ENCODE assay signal across 26 cellular contexts in genomic region chr7:132424277-132424676, GRCh38.
A peak's percentile ranks its signal among the peaks of the same experiment; 100 is the strongest.
DNase-seq lines count a peak whose midpoint lies in the region; FAIRE-seq and TF ChIP-seq lines count a peak whose summit lies in the region.
"Had no signal": no experiment of that assay in that cellular context is flagged by ENCODE, and none has a peak within 500 bp of the region (broad histone marks: within the 10 kb centered on the region; RNA-seq: fewer than 3 reads in every experiment).

No MANE protein-coding gene starts in this region.

- no peak for FAIRE-seq in H1 (lab: Jason Lieb, UNC)
- FAIRE-seq: A204.1, G401.6, GM12891, GM19239, H54, HTR-8/SVneo had no signal

- H4K20me1 ChIP-seq in H9 (ENCODE audit: control insufficient read depth, insufficient read depth, insufficient read length) (no peaks in the 10 kb centered on the region), H1 (replicated peaks in 1 of 2; ENCODE audit: control insufficient read depth in 1 of 2, insufficient read depth in 2 of 2, low read length in 2 of 2) (no peaks in the 10 kb centered on the region)

- no peak overlapping the region for H2BK120ac ChIP-seq in H9 (ENCODE audit: low read depth, low read length, poor library complexity, severe bottlenecking)
- H2BK120ac ChIP-seq in H1 (replicated peaks; ENCODE audit: low read depth, low read length) = no peak overlapping the region

- TF ChIP-seq EP300 in H1 (IDR thresholded peaks at IDR 0.05; ENCODE audit: borderline replicate concordance in 1 of 2, low read depth in 2 of 2, low read length in 2 of 2) = no peak

- H3K27me3 Mint-ChIP-seq in H9 (ENCODE audit: low read depth) (peaks cover 6% of the 10 kb centered on the region), nephron progenitor cell (ENCODE audit: low read depth, poor library complexity) (peaks cover 43% of the 10 kb centered on the region)

- WGBS in H9 (ENCODE audit: extremely low coverage, insufficient read length, low lambda C conversion rate) = no CpG with 5 or more reads among the region's 2 CpGs
- 90% methylated on average over 2 of the region's 2 CpGs; no CpG with 5 or more reads in 1 of the 2 experiments for WGBS in H1 (ENCODE audit: extremely low coverage in 1 of 2, insufficient coverage in 1 of 2, insufficient read length in 1 of 2, insufficient replicate concordance in 2 of 2, low coverage in 1 of 2, low lambda C conversion rate in 2 of 2, missing lambda C conversion rate in 1 of 2), 2 experiments

- H3K4me1 Mint-ChIP-seq in H9 (peaks cover 20 to 29% of the 10 kb centered on the region in 2 experiments), nephron progenitor cell (peaks cover 99% of the 10 kb centered on the region)

- H3K23me2 ChIP-seq in H9 (ENCODE audit: insufficient read length, low read depth, low read length, poor library complexity, severe bottlenecking) (peaks cover 4% of the 10 kb centered on the region), H1 (ENCODE audit: low read depth, low read length) (no peaks in the 10 kb centered on the region)

- H2AFZ ChIP-seq in H9 (ENCODE audit: low read length) = no peak overlapping the region
- no peak overlapping the region for H2AFZ ChIP-seq in H1 (ENCODE audit: low read length)
- H2AFZ ChIP-seq: GM23248 had no signal

- H3K27me3 ChIP-seq in H9 (ENCODE audit: insufficient read depth, low read length) (no peaks in the 10 kb centered on the region), H1 (replicated peaks in 1 of 4; ENCODE audit: control insufficient read depth in 3 of 4, extremely low read depth in 1 of 4, insufficient read depth in 3 of 4, low read length in 3 of 4) (0 out of 7 replicates have a peak, but pooled peaks cover 0 to 4% (median 0%) of the 10 kb centered on the region in 4 experiments), subcutaneous abdominal adipose tissue (ENCODE audit: control insufficient read depth in 5 of 5, insufficient read depth in 4 of 5, low read length in 5 of 5) (no peaks in the 10 kb centered on the region)
- H3K27me3 ChIP-seq: BE2C had no signal

- H3K4ac ChIP-seq in H9 (ENCODE audit: low read depth, low read length) = no peak overlapping the region
- H3K4ac ChIP-seq in H1 (replicated peaks; ENCODE audit: insufficient read length, low read depth, low read length) = no peak overlapping the region

- H2BK20ac ChIP-seq in H9 (ENCODE audit: low read depth, low read length, poor library complexity, severe bottlenecking) (no peak overlapping the region), H1 (ENCODE audit: low read length) (no peak overlapping the region)

- H2BK15ac ChIP-seq in H9 (ENCODE audit: low read depth, low read length) = no peak overlapping the region
- H2BK15ac ChIP-seq in H1 (ENCODE audit: low read length) = no peak overlapping the region

- H3K9ac ChIP-seq in H9 (ENCODE audit: extremely low read depth, insufficient read length, low read length) = no peak overlapping the region
- no peak overlapping the region for H3K9ac ChIP-seq in H1 (replicated peaks in 1 of 4; ENCODE audit: extremely low read depth in 1 of 4, low read depth in 3 of 4, low read length in 3 of 4)
- peak overlapping the region in 2 of 5 donors; percentile 31 to 43 for H3K9ac ChIP-seq in subcutaneous abdominal adipose tissue (ENCODE audit: low read length in 5 of 5)
- H3K9ac ChIP-seq: GM23248 had no signal

- no peak overlapping the region for H2BK12ac ChIP-seq in H9 (ENCODE audit: insufficient read length, low read depth, low read length)
- H2BK12ac ChIP-seq in H1 (ENCODE audit: low read depth, low read length) = no peak overlapping the region

- TF ChIP-seq POLR2A in H1 (IDR thresholded peaks at IDR 0.05; ENCODE audit: control extremely low read depth in 1 of 2, low read depth in 2 of 2, low read length in 2 of 2) = no peak

- no peak overlapping the region for H3K56ac ChIP-seq in H9 (ENCODE audit: insufficient read length, low read depth, low read length)
- no peak overlapping the region for H3K56ac ChIP-seq in H1 (replicated peaks; ENCODE audit: insufficient read length, low read depth, low read length)

- TF ChIP-seq CTCF in H9 (conservative IDR thresholded peaks at IDR 0.05) (no peak), H1 (IDR thresholded peaks at IDR 0.05; ENCODE audit: control extremely low read depth in 1 of 3, insufficient read depth in 1 of 3, low read depth in 1 of 3, low read length in 3 of 3) (no peak), nephron progenitor cell (IDR thresholded peaks at IDR 0.05) (no peak)

- H4K91ac ChIP-seq in H9 (ENCODE audit: insufficient read length, low read depth, low read length) (no peak overlapping the region), H1 (replicated peaks; ENCODE audit: insufficient read length, low read length) (no peak overlapping the region)

- H3K27ac Mint-ChIP-seq in H9 (peak overlapping the region in 1 of 3 experiments; percentile 23; a peak in 1 of 7 replicates), nephron progenitor cell (no peak overlapping the region)
- H3K27ac Mint-ChIP-seq: CD8-positive, alpha-beta memory T cell; HFFc6 had no signal

- H3K9me3 ChIP-seq in H9 (ENCODE audit: control insufficient read depth, low read depth, low read length) = no peaks in the 10 kb centered on the region
- H3K9me3 ChIP-seq in H1 (ENCODE audit: insufficient read depth in 2 of 2, low read depth in 1 of 2, low read length in 1 of 2) = no peaks in the 10 kb centered on the region
- no peaks in the 10 kb centered on the region for H3K9me3 ChIP-seq in subcutaneous abdominal adipose tissue (ENCODE audit: control insufficient read depth in 5 of 5, low read length in 5 of 5)
- H3K9me3 ChIP-seq: BE2C had no signal

- H3K27ac ChIP-seq in H9 (ENCODE audit: insufficient read length, low read depth, low read length) = no peak overlapping the region
- H3K27ac ChIP-seq in H1 (ENCODE audit: low read depth, low read length) = no peak overlapping the region
- peak overlapping the region; percentile 92 for H3K27ac ChIP-seq in subcutaneous abdominal adipose tissue (ENCODE audit: low read depth, low read length)
- H3K27ac ChIP-seq: GM23248, HL-60 had no signal

- H3K9me3 Mint-ChIP-seq in H9 (no peaks in the 10 kb centered on the region), nephron progenitor cell (peaks cover 10% of the 10 kb centered on the region)
- H3K9me3 Mint-ChIP-seq: HFFc6 had no signal

- H3K36me3 ChIP-seq in H1 (ENCODE audit: control insufficient read depth in 2 of 4, insufficient read depth in 4 of 4, low read length in 3 of 4) (no peaks in the 10 kb centered on the region), subcutaneous abdominal adipose tissue (ENCODE audit: control insufficient read depth in 5 of 5, insufficient read depth in 5 of 5, low read length in 5 of 5) (no peaks in the 10 kb centered on the region)
- H3K36me3 ChIP-seq: BE2C had no signal

- H2BK5ac ChIP-seq in H9 (ENCODE audit: insufficient read length, low read length) = no peak overlapping the region
- H2BK5ac ChIP-seq in H1 (ENCODE audit: low read depth, low read length) = no peak overlapping the region

- H4K5ac ChIP-seq in H9 (ENCODE audit: insufficient read length, low read depth, low read length) (no peak overlapping the region), H1 (ENCODE audit: insufficient read length, low read depth, low read length) (no peak overlapping the region)

- POLR2A ChIA-PET in H1 (lab: Charles Lee; ENCODE audit: partially characterized antibody) = no interaction called here

- peak overlapping the region; percentile 11 for H3K18ac ChIP-seq in H9 (ENCODE audit: insufficient read length, low read depth, low read length)
- H3K18ac ChIP-seq in H1 (ENCODE audit: extremely low read depth, low read length) = no peak overlapping the region

- H3K4me1 ChIP-seq in H9 (ENCODE audit: insufficient read depth, low read length) (no peaks in the 10 kb centered on the region; the same call in 1 of the 2 replicates), H1 (replicated peaks in 1 of 4; ENCODE audit: control insufficient read depth in 3 of 4, insufficient read depth in 4 of 4, low read length in 3 of 4) (peaks cover 2 to 7% (median 3%) of the 10 kb centered on the region in 4 experiments; a peak in 6 of 7 replicates), subcutaneous abdominal adipose tissue (ENCODE audit: control insufficient read depth in 5 of 5, insufficient read depth in 5 of 5, low read length in 5 of 5) (peaks cover 5 to 85% (median 80%) of the 10 kb centered on the region in 5 donors)

- peaks cover 0 to 3% (median 2%) of the 10 kb centered on the region in 3 experiments; a peak in 4 of 7 replicates for H3K36me3 Mint-ChIP-seq in H9 (ENCODE audit: insufficient read depth in 1 of 3, low read depth in 3 of 3)
- H3K36me3 Mint-ChIP-seq in nephron progenitor cell (ENCODE audit: low read depth) = peaks cover 9% of the 10 kb centered on the region
- H3K36me3 Mint-ChIP-seq: CD4-positive, CD25-positive, alpha-beta regulatory T cell had no signal

- H3K4me3 Mint-ChIP-seq in H9 (no peak overlapping the region), nephron progenitor cell (peak overlapping the region; percentile 42)
- H3K4me3 Mint-ChIP-seq: CD4-positive, CD25-positive, alpha-beta regulatory T cell; CD8-positive, alpha-beta memory T cell; HFFc6 had no signal

- TF ChIP-seq RAD21 in H1 (IDR thresholded peaks at IDR 0.05 in 1 of 2, conservative IDR thresholded peaks at IDR 0.05 in 1 of 2; ENCODE audit: low read depth in 2 of 2, low read length in 2 of 2) = no peak

- H3K79me2 ChIP-seq in H9 (ENCODE audit: insufficient read depth, low read length) = no peaks in the 10 kb centered on the region
- no peaks in the 10 kb centered on the region for H3K79me2 ChIP-seq in H1 (ENCODE audit: control insufficient read depth in 1 of 2, insufficient read depth in 2 of 2, low read length in 2 of 2)

- CTCF ChIA-PET in H1 (lab: Charles Lee; ENCODE audit: partially characterized antibody) = interaction anchor here (1.0 kb wide), 1 partner anchor 27 kb away, joined by 3 read pairs; no protein-coding TSS in a partner anchor

- H3K4me2 ChIP-seq in H9 (ENCODE audit: insufficient read depth, insufficient read length, low read length) (no peak overlapping the region), H1 (ENCODE audit: insufficient read depth in 1 of 2, low read depth in 2 of 2, low read length in 2 of 2) (no peak overlapping the region)

- H3K14ac ChIP-seq in H9 (ENCODE audit: insufficient read depth, low read length) (0 out of 2 replicates have a peak overlapping the region, but pooled peaks have one; percentile 5), H1 (ENCODE audit: insufficient read length) (no peak overlapping the region)

- H4K8ac ChIP-seq in H9 (replicated peaks; ENCODE audit: insufficient read length, low read depth, low read length) = no peak overlapping the region
- no peak overlapping the region for H4K8ac ChIP-seq in H1 (ENCODE audit: extremely low read depth, insufficient read depth, low read length)

- H3K23ac ChIP-seq in H9 (ENCODE audit: insufficient read length, low read depth, low read length) (no peak overlapping the region), H1 (ENCODE audit: insufficient read length) (no peak overlapping the region)

- DNase-seq in H9 (no peak), H1 (ENCODE audit: low read depth in 1 of 2, low spot score in 2 of 2) (no peak), nephron progenitor cell (no peak), NCI-H82 (lab: John Stamatoyannopoulos, UW) (no peak), SKM-1 treated with dmso at 0.1 percent for 144 hours (lab: John Stamatoyannopoulos, UW; ENCODE audit: unreplicated experiment) (no peak)
- no peak for DNase-seq in stimulated activated naive CD4-positive, alpha-beta T cell (lab: John Stamatoyannopoulos, UW)
- DNase-seq: ACHN; BE2C; CD4-positive, CD25-positive, alpha-beta regulatory T cell; CD8-positive, alpha-beta memory T cell; COR-L47; DMS 273 treated with DMSO at 0.1 percent for 48 hours; DMS53; DND-41; EL; GM23248; HFFc6; IMR-90 had no signal

- no peak overlapping the region for H3K4me3 ChIP-seq in H1 (ENCODE audit: extremely low read depth in 1 of 4, insufficient read depth in 2 of 4, low read depth in 3 of 4, low read length in 4 of 4)
- H3K4me3 ChIP-seq in subcutaneous abdominal adipose tissue (ENCODE audit: low read depth in 1 of 5, low read length in 5 of 5) = no peak overlapping the region
- H3K4me3 ChIP-seq: GM23248 had no signal

- no peak overlapping the region for H2AK5ac ChIP-seq in H9 (ENCODE audit: insufficient read length, low read length)
- H2AK5ac ChIP-seq in H1 (ENCODE audit: low read depth, low read length) = no peak overlapping the region

- H3T11ph ChIP-seq in H9 (ENCODE audit: low read length) = no peak overlapping the region

- H3K79me1 ChIP-seq in H9 (ENCODE audit: insufficient read depth, low read depth, low read length, poor library complexity, severe bottlenecking) (no peaks in the 10 kb centered on the region), H1 (ENCODE audit: low read depth, low read length) (no peaks in the 10 kb centered on the region)
